Comparison of ENCODE assay signal across 1 cellular context in genomic region chr6:24774696-24775519, GRCh38.
TF ChIP-seq lines count a peak whose summit lies in the region.

TSS of gene GMNN (plus strand) at chr6:24774937. CDS start at chr6:24777247, 2,310 bp downstream.

TF ChIP-seq in K562, 482 proteins besides CTCF, POLR2A, EP300 and RAD21 (continued from another document and continues in another):
- peak; percentile 19; the same call in 1 of the 2 replicates for TF ChIP-seq ARID3A (IDR thresholded peaks at IDR 0.05; ENCODE audit: borderline replicate concordance, low read depth, low read length)
- peak in 1 of 2 experiments; percentile 54; a peak in 1 of 4 replicates for TF ChIP-seq KDM4B (IDR thresholded peaks at IDR 0.05; ENCODE audit: borderline replicate concordance in 2 of 2, low read depth in 1 of 2)
- no peak for TF ChIP-seq RBM15 (IDR thresholded peaks at IDR 0.05; ENCODE audit: insufficient read depth, low read length)
- peak; percentile 87 for TF ChIP-seq MYBL2 (IDR thresholded peaks at IDR 0.05; ENCODE audit: low read depth)
- no peak for TF ChIP-seq MYBL2 (CRISPR knock-in tag; IDR thresholded peaks at IDR 0.05; ENCODE audit: borderline replicate concordance)
- peak; percentile 98 for TF ChIP-seq E2F8 (IDR thresholded peaks at IDR 0.05; ENCODE audit: low read depth, partially characterized antibody)
- TF ChIP-seq CEBPG (CRISPR knock-in tag; IDR thresholded peaks at IDR 0.05): no peak
- TF ChIP-seq CEBPG (tag; conservative IDR thresholded peaks at IDR 0.05 in 1 of 2, IDR thresholded peaks at IDR 0.05 in 1 of 2): no peak
- no peak for TF ChIP-seq PHTF2 (CRISPR knock-in tag; IDR thresholded peaks at IDR 0.05)
- TF ChIP-seq ZFP1 (CRISPR knock-in tag; IDR thresholded peaks at IDR 0.05): no peak
- no peak for TF ChIP-seq ZKSCAN8 (CRISPR knock-in tag; IDR thresholded peaks at IDR 0.05)
- TF ChIP-seq ZNF133 (CRISPR knock-in tag; IDR thresholded peaks at IDR 0.05): no peak; the same call in 1 of the 2 replicates
- no peak for TF ChIP-seq PYGO2 (tag; IDR thresholded peaks at IDR 0.05)
- TF ChIP-seq ZNF253 (CRISPR knock-in tag; conservative IDR thresholded peaks at IDR 0.05): no peak
- no peak for TF ChIP-seq FOXA3 (CRISPR knock-in tag; conservative IDR thresholded peaks at IDR 0.05 in 1 of 2, IDR thresholded peaks at IDR 0.05 in 1 of 2)
- TF ChIP-seq ETV6 (IDR thresholded peaks at IDR 0.05; ENCODE audit: borderline replicate concordance in 1 of 2, low read depth in 2 of 2, low read length in 1 of 2): no peak; a peak in 1 of 4 replicates
- 0 out of 2 replicates have a peak, but pooled peaks have one; percentile 60 for TF ChIP-seq ETV6 (CRISPR knock-in tag; IDR thresholded peaks at IDR 0.05; ENCODE audit: borderline replicate concordance)
- no peak for TF ChIP-seq ZNF121 (CRISPR knock-in tag; conservative IDR thresholded peaks at IDR 0.05)
- TF ChIP-seq BRD9 (IDR thresholded peaks at IDR 0.05; ENCODE audit: low read depth, partially characterized antibody): peak; percentile 98
- no peak for TF ChIP-seq ZFP30 (CRISPR knock-in tag; IDR thresholded peaks at IDR 0.05; ENCODE audit: borderline replicate concordance)
- no peak for TF ChIP-seq FOXJ3 (CRISPR knock-in tag; IDR thresholded peaks at IDR 0.05)
- no peak for TF ChIP-seq MAFF (IDR thresholded peaks at IDR 0.05; ENCODE audit: low read length)
- no peak for TF ChIP-seq CHCHD3 (CRISPR knock-in tag; IDR thresholded peaks at IDR 0.05)
- no peak for TF ChIP-seq ZNF146 (CRISPR knock-in tag; IDR thresholded peaks at IDR 0.05; ENCODE audit: unreplicated experiment)
- TF ChIP-seq SMARCC2 (IDR thresholded peaks at IDR 0.05; ENCODE audit: low read depth): no peak
- TF ChIP-seq CBX8 (IDR thresholded peaks at IDR 0.05; ENCODE audit: borderline replicate concordance, extremely low read depth, low read depth, low read length, poor library complexity, severe bottlenecking): no peak
- TF ChIP-seq ZNF785 (CRISPR knock-in tag; IDR thresholded peaks at IDR 0.05): no peak
- TF ChIP-seq VEZF1 (CRISPR knock-in tag; IDR thresholded peaks at IDR 0.05): peak; percentile 78
- no peak for TF ChIP-seq TSC22D4 (tag; IDR thresholded peaks at IDR 0.05)
- peak; percentile 64 for TF ChIP-seq KLF1 (tag; IDR thresholded peaks at IDR 0.05)
- no peak; the same call in 1 of the 2 replicates for TF ChIP-seq ZBTB49 (CRISPR knock-in tag; IDR thresholded peaks at IDR 0.05; ENCODE audit: borderline replicate concordance)
- 0 out of 2 replicates have a peak, but pooled peaks have one; percentile 33 for TF ChIP-seq PTBP1 (IDR thresholded peaks at IDR 0.05; ENCODE audit: low read depth, low read length)
- TF ChIP-seq ETV1 (tag; conservative IDR thresholded peaks at IDR 0.05; ENCODE audit: low read depth): no peak; the same call in 1 of the 2 replicates
- peak; percentile 35; the same call in 1 of the 2 replicates for TF ChIP-seq PHB2 (IDR thresholded peaks at IDR 0.05; ENCODE audit: low read depth)
- TF ChIP-seq ESRRA (IDR thresholded peaks at IDR 0.05; ENCODE audit: borderline replicate concordance, low read depth): peak; percentile 86
- TF ChIP-seq HLTF (IDR thresholded peaks at IDR 0.05): peak; percentile 67; the same call in 1 of the 2 replicates
- no peak for TF ChIP-seq ZNF239 (CRISPR knock-in tag; IDR thresholded peaks at IDR 0.05)
- no peak for TF ChIP-seq ZNF668 (CRISPR knock-in tag; IDR thresholded peaks at IDR 0.05)
- TF ChIP-seq NONO (IDR thresholded peaks at IDR 0.05; ENCODE audit: low read depth in 2 of 2, low read length in 1 of 2): no peak; a peak in 1 of 4 replicates
- TF ChIP-seq ZNF398 (CRISPR knock-in tag; IDR thresholded peaks at IDR 0.05): no peak
- no peak for TF ChIP-seq ZNF551 (CRISPR knock-in tag; IDR thresholded peaks at IDR 0.05)
- no peak for TF ChIP-seq PCBP2 (IDR thresholded peaks at IDR 0.05; ENCODE audit: low read depth, low read length, poor library complexity, severe bottlenecking)
- peak; percentile 90; the same call in 1 of the 2 replicates for TF ChIP-seq NR1H2 (CRISPR knock-in tag; IDR thresholded peaks at IDR 0.05)
- no peak for TF ChIP-seq RERE (CRISPR knock-in tag; IDR thresholded peaks at IDR 0.05; ENCODE audit: borderline replicate concordance)
- TF ChIP-seq HDAC1 (IDR thresholded peaks at IDR 0.05): peak in 1 of 2 experiments; percentile 98; a peak in 2 of 4 replicates
- TF ChIP-seq ZBTB8A (IDR thresholded peaks at IDR 0.05; ENCODE audit: partially characterized antibody): no peak
- peak; percentile 26; the same call in 1 of the 2 replicates for TF ChIP-seq ELF4 (CRISPR knock-in tag; IDR thresholded peaks at IDR 0.05)
- TF ChIP-seq SOX6 (IDR thresholded peaks at IDR 0.05): 0 out of 2 replicates have a peak, but pooled peaks have one; percentile 41
- TF ChIP-seq MAFK (IDR thresholded peaks at IDR 0.05; ENCODE audit: low read length): no peak
